ENCODE assay signal across 12 cellular contexts in genomic region chr1:201647722-201648065, GRCh38.
DNase-seq lines count a peak whose midpoint lies in the region; FAIRE-seq and TF ChIP-seq lines count a peak whose summit lies in the region.
"Had no signal": no experiment of that assay in that cellular context is flagged by ENCODE, and none has a peak within 500 bp of the region (broad histone marks: within the 10 kb centered on the region; RNA-seq: fewer than 3 reads in every experiment).

No MANE protein-coding gene starts in this region.

- H3K4me2 ChIP-seq in endothelial cell of umbilical vein (ENCODE audit: insufficient read depth, low read length) = no peak overlapping the region
- peak overlapping the region; percentile 89 for H3K4me2 ChIP-seq in osteoblast (ENCODE audit: insufficient read depth, low read length)

- H3K9me3 ChIP-seq in NT2/D1 (ENCODE audit: insufficient read depth, low read length) (no peaks in the 10 kb centered on the region), endothelial cell of umbilical vein (replicated peaks; ENCODE audit: control insufficient read depth, insufficient read depth, low read length) (no peaks in the 10 kb centered on the region), osteoblast (ENCODE audit: low read depth, low read length) (no peaks in the 10 kb centered on the region)

- CTCF ChIA-PET in endothelial cell of umbilical vein (lab: Charles Lee) = interaction anchor here (0.6 to 5.2 kb wide), 7 partner anchors 12 to 145 kb away, joined by 4 to 42 read pairs (median 7); no protein-coding TSS in a partner anchor

- DNase-seq in AG09309 (ENCODE audit: low read depth) (no peak), NT2/D1 (ENCODE audit: low read depth, low spot score) (no peak), endothelial cell of umbilical vein (ENCODE audit: low read depth, low spot score) (no peak), osteoblast (ENCODE audit: insufficient read length, low spot score, missing footprints) (no peak), NOMO-1 (lab: John Stamatoyannopoulos, UW; ENCODE audit: unreplicated experiment in 2 of 2) (no peak), inferior parietal cortex (ENCODE audit: extremely low spot score) (no peak), occipital lobe (lab: John Stamatoyannopoulos, UW) (no peak)
- DNase-seq in stimulated activated CD4-positive, alpha-beta T cell treated with anti-CD3 and anti-CD28 coated beads, Interleukin-15, amount 100 ng/mL, for 24 hours = no peak
- DNase-seq: activated CD4-positive, alpha-beta T cell treated with anti-CD3 and anti-CD28 coated beads, Interleukin-2, amount 10 ng/mL, durations not matched to agents 7 days and 5 days; DMS 273 treated with DMSO at 0.1 percent for 48 hours; Karpas-422; stimulated activated CD4-positive, alpha-beta T cell treated with anti-CD3 and anti-CD28 coated beads, Interleukin-4, amount 100 ng/mL, for 24 hours had no signal

- intact Hi-C loops in endothelial cell of umbilical vein (cut with micrococcal nuclease) = loop anchor here (1.0 kb wide), 2 partner anchors 11 to 50 kb away; no protein-coding TSS in a partner anchor

- no peak for TF ChIP-seq CTCF in AG09309 (IDR thresholded peaks at IDR 0.05; ENCODE audit: control insufficient read depth, insufficient read depth, low read depth, low read length, missing control alignments)
- TF ChIP-seq CTCF in endothelial cell of umbilical vein (IDR thresholded peaks at IDR 0.05; ENCODE audit: extremely low read depth in 1 of 2, insufficient read depth in 1 of 2, low read depth in 1 of 2, low read length in 2 of 2) = no peak
- TF ChIP-seq CTCF in osteoblast (IDR thresholded peaks at IDR 0.05; ENCODE audit: extremely low read depth, low read depth, low read length) = no peak

- H3K27me3 ChIP-seq in NT2/D1 (ENCODE audit: insufficient read depth, insufficient read length) = peaks cover 45% of the 10 kb centered on the region
- no peaks in the 10 kb centered on the region for H3K27me3 ChIP-seq in endothelial cell of umbilical vein (ENCODE audit: control insufficient read depth in 2 of 2, insufficient read depth in 2 of 2, low read length in 2 of 2)
- H3K27me3 ChIP-seq in osteoblast (ENCODE audit: insufficient read depth, low read length) = no peaks in the 10 kb centered on the region

- POLR2A ChIA-PET in endothelial cell of umbilical vein (lab: Charles Lee) = no interaction called here

- no peaks in the 10 kb centered on the region for H3K9me1 ChIP-seq in endothelial cell of umbilical vein (replicated peaks; ENCODE audit: control insufficient read depth, extremely low read depth, insufficient read depth, low read length)

- TF ChIP-seq POLR2A in endothelial cell of umbilical vein (IDR thresholded peaks at IDR 0.05; ENCODE audit: low read depth, low read length) = no peak

- H3K4me1 ChIP-seq in NT2/D1 (ENCODE audit: insufficient read depth, insufficient read length) (peaks cover 24% of the 10 kb centered on the region), endothelial cell of umbilical vein (ENCODE audit: control insufficient read depth, extremely low read depth, insufficient read depth, low read length) (peaks cover 30% of the 10 kb centered on the region), osteoblast (ENCODE audit: insufficient read depth, low read length) (peaks cover 46% of the 10 kb centered on the region)

- H3K9ac ChIP-seq in NT2/D1 (ENCODE audit: insufficient read length, low read depth) (peak overlapping the region; percentile 87), endothelial cell of umbilical vein (replicated peaks; ENCODE audit: extremely low read depth, insufficient read depth, low read length) (peak overlapping the region; percentile 40)

- dilution Hi-C loops in endothelial cell of umbilical vein (cut with MboI; ENCODE audit: extremely low pct_ligation_motif_present, low sequenced_read_pairs) = no loop called here

- H3K79me2 ChIP-seq in endothelial cell of umbilical vein (ENCODE audit: control insufficient read depth, insufficient read depth, low read length) = peaks cover 31% of the 10 kb centered on the region
- peaks cover 47% of the 10 kb centered on the region for H3K79me2 ChIP-seq in osteoblast (ENCODE audit: insufficient read depth, low read length)

- no peaks in the 10 kb centered on the region for H3K36me3 ChIP-seq in NT2/D1 (ENCODE audit: insufficient read depth, insufficient read length, low read length)
- H3K36me3 ChIP-seq in endothelial cell of umbilical vein (ENCODE audit: control insufficient read depth in 2 of 2, extremely low read depth in 1 of 2, insufficient read depth in 2 of 2, low read length in 2 of 2) = no peaks in the 10 kb centered on the region
- H3K36me3 ChIP-seq in osteoblast (ENCODE audit: insufficient read depth, low read length) = peaks cover 29% of the 10 kb centered on the region

- no peak overlapping the region for H3K27ac ChIP-seq in endothelial cell of umbilical vein (ENCODE audit: insufficient read depth, low read depth, low read length)
- peak overlapping the region; percentile 9 for H3K27ac ChIP-seq in osteoblast (ENCODE audit: low read depth, low read length)

- H4K20me1 ChIP-seq in endothelial cell of umbilical vein (replicated peaks; ENCODE audit: control insufficient read depth, extremely low read depth, insufficient read depth, low read length) (no peaks in the 10 kb centered on the region), osteoblast (ENCODE audit: insufficient read depth, low read length) (peaks cover 51% of the 10 kb centered on the region)

- H2AFZ ChIP-seq in endothelial cell of umbilical vein (ENCODE audit: low read depth, low read length) (no peak overlapping the region), osteoblast (ENCODE audit: low read length) (no peak overlapping the region)

- no peak for FAIRE-seq in endothelial cell of umbilical vein (lab: Jason Lieb, UNC)

- no TSS peak for BruUV-seq in endothelial cell of umbilical vein (replicated peaks; lab: Mats Ljungman, UMichigan)

- H3K4me3 ChIP-seq in AG09309 (ENCODE audit: control insufficient read depth, low read depth, low read length) = peak overlapping the region; percentile 72
- H3K4me3 ChIP-seq in NT2/D1 (ENCODE audit: insufficient read length, low read depth) = peak overlapping the region; percentile 78
- H3K4me3 ChIP-seq in endothelial cell of umbilical vein (replicated peaks in 1 of 3; ENCODE audit: insufficient read depth in 1 of 3, low read depth in 1 of 3, low read length in 3 of 3) = peak overlapping the region; percentile 31 to 49 (median 42)
- peak overlapping the region; percentile 81 for H3K4me3 ChIP-seq in osteoblast (ENCODE audit: insufficient read depth, low read length)

TF ChIP-seq in endothelial cell of umbilical vein, 7 proteins besides CTCF, POLR2A, EP300 and RAD21:
- no peak for TF ChIP-seq EZH2 (IDR thresholded peaks at IDR 0.05; ENCODE audit: borderline replicate concordance, low read depth, low read length, severe bottlenecking)
- no peak for TF ChIP-seq JUN (IDR thresholded peaks at IDR 0.05; ENCODE audit: borderline replicate concordance, insufficient read depth, insufficient read length, low read depth)
- no peak for TF ChIP-seq POLR2AphosphoS5 (IDR thresholded peaks at IDR 0.05; ENCODE audit: insufficient read depth, low read depth, low read length)
- no peak for TF ChIP-seq FOS (IDR thresholded peaks at IDR 0.05; ENCODE audit: borderline replicate concordance, insufficient read depth, low read length)
- TF ChIP-seq GATA2 (IDR thresholded peaks at IDR 0.05; ENCODE audit: insufficient read depth, insufficient read length, low read depth, low read length) = no peak
- no peak for TF ChIP-seq MAX (IDR thresholded peaks at IDR 0.05; ENCODE audit: insufficient read depth, insufficient read length)
- no peak for TF ChIP-seq MYC (IDR thresholded peaks at IDR 0.05; ENCODE audit: low read depth, low read length)
